ENCODE assay signal across 20 cellular contexts in genomic region chr6:127784468-127784867, GRCh38.
DNase-seq lines count a peak whose midpoint lies in the region; ATAC-seq and TF ChIP-seq lines count a peak whose summit lies in the region.
"Had no signal": no experiment of that assay in that cellular context is flagged by ENCODE, and none has a peak within 500 bp of the region (broad histone marks: within the 10 kb centered on the region; RNA-seq: fewer than 3 reads in every experiment).

No MANE protein-coding gene starts in this region.

- POLR2A ChIA-PET in CD8-positive, alpha-beta T cell (lab: Charles Lee) = no interaction called here

- no peaks in the 10 kb centered on the region for H3K79me2 ChIP-seq in hepatocyte

- H3K4me2 ChIP-seq in hepatocyte = no peak overlapping the region

- H3K27me3 ChIP-seq in CD8-positive, alpha-beta T cell (ENCODE audit: insufficient read depth, low read length) = no peaks in the 10 kb centered on the region
- no peaks in the 10 kb centered on the region for H3K27me3 ChIP-seq in hepatocyte

- no peak overlapping the region for H3K27ac ChIP-seq in CD8-positive, alpha-beta T cell (ENCODE audit: low read depth, low read length)
- H3K27ac ChIP-seq in hepatocyte = no peak overlapping the region
- H3K27ac ChIP-seq: C4-2B, GM23248, RWPE1 had no signal

- intact Hi-C loops in CD8-positive, alpha-beta T cell (cut with DNase I, micrococcal nuclease) = no loop called here

- H3K4me3 Mint-ChIP-seq in activated T-cell treated with anti-CD3 and anti-CD28 coated beads, Interleukin-2, amount 50 U/mL, for 24 hours = no peak overlapping the region
- no peak overlapping the region for H3K4me3 Mint-ChIP-seq in CD8-positive, alpha-beta T cell
- H3K4me3 Mint-ChIP-seq in T-helper 2 cell treated with Interferon-gamma antibody and Interleukin-4, amounts not matched to agents 5 μg/mL and 100 μg/mL, for 36 hours = no peak overlapping the region

- WGBS in hepatocyte (ENCODE audit: low lambda C conversion rate, missing lambda C conversion rate) = 78% methylated on average over 1 of the region's 1 CpG

- peaks cover 89% of the 10 kb centered on the region for H3K4me1 Mint-ChIP-seq in activated T-cell treated with anti-CD3 and anti-CD28 coated beads, Interleukin-2, amount 50 U/mL, for 24 hours (ENCODE audit: low read depth)
- peaks cover 89% of the 10 kb centered on the region for H3K4me1 Mint-ChIP-seq in CD8-positive, alpha-beta T cell (ENCODE audit: low read depth)
- peaks cover 11% of the 10 kb centered on the region for H3K4me1 Mint-ChIP-seq in T-helper 2 cell treated with Interferon-gamma antibody and Interleukin-4, amounts not matched to agents 5 μg/mL and 100 μg/mL, for 36 hours (ENCODE audit: low read depth)

- H3K9me3 Mint-ChIP-seq in activated T-cell treated with anti-CD3 and anti-CD28 coated beads, Interleukin-2, amount 50 U/mL, for 24 hours = no peaks in the 10 kb centered on the region
- H3K9me3 Mint-ChIP-seq in CD8-positive, alpha-beta T cell = no peaks in the 10 kb centered on the region
- H3K9me3 Mint-ChIP-seq in T-helper 2 cell treated with Interferon-gamma antibody and Interleukin-4, amounts not matched to agents 5 μg/mL and 100 μg/mL, for 36 hours = peaks cover 11% of the 10 kb centered on the region

- DNase-seq in activated T-cell treated with anti-CD3 and anti-CD28 coated beads, Interleukin-2, amount 50 U/mL, for 24 hours = no peak
- no peak for DNase-seq in activated T-cell treated with anti-CD3 and anti-CD28 coated beads, Interleukin-2, amount 50 U/mL, for 48 hours
- DNase-seq in CD8-positive, alpha-beta T cell = no peak
- DNase-seq in T-helper 2 cell treated with Interferon-gamma antibody and Interleukin-4, amounts not matched to agents 5 μg/mL and 100 μg/mL, for 36 hours (ENCODE audit: low spot score) = peak; percentile 7
- DNase-seq in medulla oblongata (ENCODE audit: extremely low spot score) (peak; percentile 11), HPDE6-E6E7 (ENCODE audit: extremely low spot score) (no peak), hepatocyte (ENCODE audit: low spot score) (no peak), NCI-H2107 (lab: John Stamatoyannopoulos, UW) (no peak)
- DNase-seq: Caco-2, DMS153, GM23248, NCI-H1436, NCI-H2029, NCI-H2171 treated with DMSO at 0.1 percent for 48 hours, NCI-H748 treated with DMSO at 0.1 percent for 48 hours, OCI-M1 had no signal

- peaks cover 53% of the 10 kb centered on the region for H3K4me1 ChIP-seq in CD8-positive, alpha-beta T cell (ENCODE audit: insufficient read depth, low read length)
- H3K4me1 ChIP-seq in hepatocyte (ENCODE audit: insufficient read depth) = no peaks in the 10 kb centered on the region
- H3K4me1 ChIP-seq: Caco-2 had no signal

- CTCF ChIA-PET in CD8-positive, alpha-beta T cell (lab: Charles Lee) = no interaction called here

- H3K4me3 ChIP-seq in CD8-positive, alpha-beta T cell (ENCODE audit: low read depth, low read length) = no peak overlapping the region
- no peak overlapping the region for H3K4me3 ChIP-seq in hepatocyte
- H3K4me3 ChIP-seq: GM23248, K562 had no signal

- H3K36me3 ChIP-seq in CD8-positive, alpha-beta T cell (ENCODE audit: insufficient read depth, low read length) = no peaks in the 10 kb centered on the region
- H3K36me3 ChIP-seq in hepatocyte (replicated peaks; ENCODE audit: insufficient read depth, low read depth) = no peaks in the 10 kb centered on the region

- no peaks in the 10 kb centered on the region for H3K27me3 Mint-ChIP-seq in activated T-cell treated with anti-CD3 and anti-CD28 coated beads, Interleukin-2, amount 50 U/mL, for 24 hours
- no peaks in the 10 kb centered on the region for H3K27me3 Mint-ChIP-seq in CD8-positive, alpha-beta T cell (ENCODE audit: low read depth)
- H3K27me3 Mint-ChIP-seq in T-helper 2 cell treated with Interferon-gamma antibody and Interleukin-4, amounts not matched to agents 5 μg/mL and 100 μg/mL, for 36 hours (ENCODE audit: low read depth) = no peaks in the 10 kb centered on the region

- no peak overlapping the region for H2AFZ ChIP-seq in hepatocyte
- H2AFZ ChIP-seq: GM23248 had no signal

- peak overlapping the region; percentile 81 for H3K27ac Mint-ChIP-seq in activated T-cell treated with anti-CD3 and anti-CD28 coated beads, Interleukin-2, amount 50 U/mL, for 24 hours
- H3K27ac Mint-ChIP-seq in CD8-positive, alpha-beta T cell = peak overlapping the region; percentile 77
- no peak overlapping the region for H3K27ac Mint-ChIP-seq in T-helper 2 cell treated with Interferon-gamma antibody and Interleukin-4, amounts not matched to agents 5 μg/mL and 100 μg/mL, for 36 hours

- no peaks in the 10 kb centered on the region for H4K20me1 ChIP-seq in hepatocyte (ENCODE audit: insufficient read depth, poor library complexity, severe bottlenecking)

- peak; percentile 44 for ATAC-seq in CD8-positive, alpha-beta T cell
- ATAC-seq: HCT116, K562 had no signal

- H3K9me3 ChIP-seq in CD8-positive, alpha-beta T cell (ENCODE audit: low read length) = no peaks in the 10 kb centered on the region
- no peaks in the 10 kb centered on the region for H3K9me3 ChIP-seq in hepatocyte (ENCODE audit: low read depth)
- H3K9me3 ChIP-seq: Caco-2 had no signal

- TF ChIP-seq CTCF in CD8-positive, alpha-beta T cell (IDR thresholded peaks at IDR 0.05) = no peak
- TF ChIP-seq CTCF in hepatocyte (IDR thresholded peaks at IDR 0.05; ENCODE audit: poor library complexity) = no peak

- no peaks in the 10 kb centered on the region for H3K9me2 ChIP-seq in hepatocyte (replicated peaks; ENCODE audit: insufficient read depth)

- H3K36me3 Mint-ChIP-seq in activated T-cell treated with anti-CD3 and anti-CD28 coated beads, Interleukin-2, amount 50 U/mL, for 24 hours (ENCODE audit: low read depth) = peaks cover 34% of the 10 kb centered on the region
- peaks cover 63% of the 10 kb centered on the region for H3K36me3 Mint-ChIP-seq in CD8-positive, alpha-beta T cell
- H3K36me3 Mint-ChIP-seq in T-helper 2 cell treated with Interferon-gamma antibody and Interleukin-4, amounts not matched to agents 5 μg/mL and 100 μg/mL, for 36 hours (ENCODE audit: low read depth) = peaks cover 34% of the 10 kb centered on the region

Comparison
In these comparisons a context has a peak if more than half of its experiments do, and no peak if none do; other contexts are left out.
1. DNase-seq: peak in T-helper 2 cell treated with Interferon-gamma antibody and Interleukin-4, amounts not matched to agents 5 μg/mL and 100 μg/mL, for 36 hours (single experiment) and medulla oblongata (single experiment); none in activated T-cell treated with anti-CD3 and anti-CD28 coated beads, Interleukin-2, amount 50 U/mL, for 24 hours (single experiment), activated T-cell treated with anti-CD3 and anti-CD28 coated beads, Interleukin-2, amount 50 U/mL, for 48 hours (0 of 2), CD8-positive, alpha-beta T cell (0 of 7), HPDE6-E6E7 (single experiment), hepatocyte (single experiment) and NCI-H2107 (single experiment).